ENCODE assay signal across 9 cellular contexts in genomic region chr1:8120693-8121260, GRCh38.
DNase-seq lines count a peak whose midpoint lies in the region; ATAC-seq and TF ChIP-seq lines count a peak whose summit lies in the region.
"Had no signal": no experiment of that assay in that cellular context is flagged by ENCODE, and none has a peak within 500 bp of the region (broad histone marks: within the 10 kb centered on the region; RNA-seq: fewer than 3 reads in every experiment).

No MANE protein-coding gene starts in this region.

- H3K9me3 ChIP-seq in heart right ventricle (peaks cover 0 to 15% (median 5%) of the 10 kb centered on the region in 11 donors), mesodermal cell (ENCODE audit: control insufficient read depth, low read length) (peaks cover 12% of the 10 kb centered on the region), uterus (no peaks in the 10 kb centered on the region)

- H3K4me3 ChIP-seq in heart right ventricle (peak overlapping the region in 1 of 10 donors; percentile 18), cardiac fibroblast (replicated peaks in 1 of 2; ENCODE audit: low read depth in 2 of 2, low read length in 2 of 2) (no peak overlapping the region), mesodermal cell (ENCODE audit: extremely low read depth, insufficient read depth, low read length, poor library complexity, severe bottlenecking) (no peak overlapping the region), uterus (no peak overlapping the region)

- no peaks in the 10 kb centered on the region for H3K27me3 ChIP-seq in heart right ventricle
- H3K27me3 ChIP-seq in uterus: no peaks in the 10 kb centered on the region

- 44 to 47% methylated on average over 10 of the region's 10 CpGs for WGBS in heart right ventricle, 2 donors
- 43 to 61% methylated on average over 8 to 9 of the region's 10 CpGs for WGBS in mesodermal cell (ENCODE audit: insufficient coverage in 2 of 2), 2 experiments

- H3K4me1 ChIP-seq in heart right ventricle: peaks cover 0 to 57% (median 42%) of the 10 kb centered on the region in 9 donors
- H3K4me1 ChIP-seq in mesodermal cell (ENCODE audit: control insufficient read depth, insufficient read depth, low read length, poor library complexity, severe bottlenecking): peaks cover 63% of the 10 kb centered on the region
- peaks cover 22 to 43% of the 10 kb centered on the region in 2 donors for H3K4me1 ChIP-seq in uterus

- no peak for TF ChIP-seq POLR2A in uterus (IDR thresholded peaks at IDR 0.05)

- no peaks in the 10 kb centered on the region for H3K36me3 ChIP-seq in heart right ventricle
- no peaks in the 10 kb centered on the region for H3K36me3 ChIP-seq in mesodermal cell (ENCODE audit: control insufficient read depth, insufficient read depth, low read length)
- H3K36me3 ChIP-seq in uterus: no peaks in the 10 kb centered on the region

- H3K27ac ChIP-seq in heart right ventricle (peak overlapping the region; percentile 0 to 81 (median 56)), mesodermal cell (ENCODE audit: low read depth, low read length, severe bottlenecking) (peak overlapping the region; percentile 95), uterus (peak overlapping the region; percentile 94 to 95)

- ATAC-seq in heart right ventricle (peak in 1 of 8 donors; percentile 5), Right ventricle myocardium inferior (no peak), GM21526 (IDR thresholded peaks at IDR 0.05; ENCODE audit: low FRiP score, unreplicated experiment) (no peak), HG03097 (IDR thresholded peaks at IDR 0.05; ENCODE audit: low FRiP score, unreplicated experiment) (no peak)

- TF ChIP-seq CTCF in heart right ventricle (IDR thresholded peaks at IDR 0.05): no peak
- no peak for TF ChIP-seq CTCF in cardiac fibroblast (IDR thresholded peaks at IDR 0.05; ENCODE audit: low read depth, low read length)
- no peak for TF ChIP-seq CTCF in uterus (IDR thresholded peaks at IDR 0.05)

- intact Hi-C loops in heart right ventricle (cut with DNase I): loop anchor here in 1 of 10 donors (5.0 kb wide), 1 partner anchor 38 kb away; no protein-coding TSS in a partner anchor
- intact Hi-C loops in Right ventricle myocardium inferior (cut with DNase I): no loop called here
- intact Hi-C loops in uterus (cut with DNase I; ENCODE audit: low total_unique reads): no loop called here

- no peak for DNase-seq in heart right ventricle
- no peak for DNase-seq in Right ventricle myocardium inferior (ENCODE audit: missing footprints)
- DNase-seq in cardiac fibroblast (ENCODE audit: low read depth in 2 of 2): peak; percentile 75 to 89
- DNase-seq in uterus: no peak
- DNase-seq in islet precursor cell: no peak
- DNase-seq: COR-L47 had no signal

Comparison
In these comparisons a context has a peak if more than half of its experiments do, and no peak if none do; other contexts are left out.
1. DNase-seq: peak in cardiac fibroblast (2 of 2); none in heart right ventricle (0 of 2), Right ventricle myocardium inferior (single experiment), uterus (0 of 2) and islet precursor cell (single experiment).
2. Peak in every context shown above with its lines, with median percentiles within 50 percentile points of each other: H3K27ac ChIP-seq.